ENCODE assay signal across 29 cellular contexts in genomic region chr6:148413321-148414094, GRCh38.
"Had no signal": no experiment of that assay in that cellular context is flagged by ENCODE, and none has a peak within 500 bp of the region (broad histone marks: within the 10 kb centered on the region; RNA-seq: fewer than 3 reads in every experiment).

No MANE protein-coding gene starts in this region.

- H3K4me3 Mint-ChIP-seq: activated naive CD8-positive, alpha-beta T cell; activated T-cell treated with anti-CD3 and anti-CD28 coated beads, Interleukin-2, amount 50 U/mL, for 24 hours; activated T-helper 17 cell treated with anti-CD3 and anti-CD28 coated beads, Interleukin-2, amount 50 U/mL, for 72 hours; central memory CD8-positive, alpha-beta T cell; natural killer cell; stimulated activated memory B cell treated with anti-CD40 and anti-IgM and Interleukin-4, amounts not matched to agents 10 μg/mL and 1 μg/mL and 100 μg/mL, for 72 hours; T-cell had no signal

- H3K27me3 ChIP-seq: breast epithelium, gastroesophageal sphincter, heart right ventricle, left lung, neutrophil, sigmoid colon, stomach, suprapubic skin, transverse colon, uterus had no signal

- FAIRE-seq: TTC549 had no signal

- H2AFZ ChIP-seq: parathyroid adenoma had no signal

- H3K9ac ChIP-seq: parathyroid adenoma had no signal

- H3K79me2 ChIP-seq: parathyroid adenoma had no signal

- H3K9me3 ChIP-seq: breast epithelium, gastroesophageal sphincter, heart right ventricle, left lung, neutrophil, sigmoid colon, stomach, suprapubic skin, transverse colon, uterus had no signal

- H3K27ac Mint-ChIP-seq: activated naive CD8-positive, alpha-beta T cell; activated T-cell treated with anti-CD3 and anti-CD28 coated beads, Interleukin-2, amount 50 U/mL, for 24 hours; activated T-helper 17 cell treated with anti-CD3 and anti-CD28 coated beads, Interleukin-2, amount 50 U/mL, for 72 hours; natural killer cell; stimulated activated memory B cell treated with anti-CD40 and anti-IgM and Interleukin-4, amounts not matched to agents 10 μg/mL and 1 μg/mL and 100 μg/mL, for 72 hours; T-cell had no signal

- H3K27ac ChIP-seq: epithelial cell of prostate, gastroesophageal sphincter, heart right ventricle, left lung, neutrophil, parathyroid adenoma, sigmoid colon, stomach, suprapubic skin, transverse colon had no signal

- DNase-seq: activated CD8-positive, alpha-beta memory T cell treated with anti-CD3 and anti-CD28 coated beads for 24 hours; activated CD8-positive, alpha-beta memory T cell treated with anti-CD3 and anti-CD28 coated beads, Interleukin-2, amount 50 U/mL, for 4 hours; activated naive CD4-positive, alpha-beta T cell; activated T-cell treated with anti-CD3 and anti-CD28 coated beads, Interleukin-2, amount 50 U/mL, for 24 hours; cortex of kidney; heart right ventricle; kidney glomerular epithelial cell; left lung; midbrain; natural killer cell; sigmoid colon; stimulated activated CD4-positive, alpha-beta T cell treated with anti-CD3 and anti-CD28 coated beads, Interleukin-15, amount 100 ng/mL, for 24 hours; stomach; T-cell; transverse colon; uterus had no signal

- H3K9me3 Mint-ChIP-seq: activated T-cell treated with anti-CD3 and anti-CD28 coated beads, Interleukin-2, amount 50 U/mL, for 24 hours; activated T-helper 17 cell treated with anti-CD3 and anti-CD28 coated beads, Interleukin-2, amount 50 U/mL, for 72 hours; central memory CD8-positive, alpha-beta T cell; natural killer cell; T-cell had no signal

- H3K36me3 ChIP-seq: breast epithelium, gastroesophageal sphincter, heart right ventricle, left lung, neutrophil, sigmoid colon, stomach, suprapubic skin, transverse colon, uterus had no signal

- H3K36me3 Mint-ChIP-seq: activated naive CD8-positive, alpha-beta T cell; natural killer cell; stimulated activated memory B cell treated with anti-CD40 and anti-IgM and Interleukin-4, amounts not matched to agents 10 μg/mL and 1 μg/mL and 100 μg/mL, for 72 hours; T-cell had no signal

- H3K4me3 ChIP-seq: breast epithelium, gastroesophageal sphincter, heart right ventricle, left lung, lung, sigmoid colon, smooth muscle cell, stomach, suprapubic skin, transverse colon, uterus had no signal

- H3K4me1 ChIP-seq: breast epithelium, parathyroid adenoma, uterus had no signal

- H3K4me1 Mint-ChIP-seq: activated T-helper 17 cell treated with anti-CD3 and anti-CD28 coated beads, Interleukin-2, amount 50 U/mL, for 72 hours; central memory CD8-positive, alpha-beta T cell; natural killer cell; stimulated activated memory B cell treated with anti-CD40 and anti-IgM and Interleukin-4, amounts not matched to agents 10 μg/mL and 1 μg/mL and 100 μg/mL, for 72 hours; T-cell had no signal

- ATAC-seq: activated T-helper 17 cell treated with anti-CD3 and anti-CD28 coated beads, Interleukin-2, amount 50 U/mL, for 72 hours; gastroesophageal sphincter; heart right ventricle; natural killer cell; stimulated activated memory B cell treated with anti-CD40 and anti-IgM and Interleukin-4, amounts not matched to agents 10 μg/mL and 1 μg/mL and 100 μg/mL, for 72 hours; T-cell had no signal

- H3K4me2 ChIP-seq: smooth muscle cell had no signal
